12 cellular contexts compared by ENCODE assay signal in the genomic region with DNA sequence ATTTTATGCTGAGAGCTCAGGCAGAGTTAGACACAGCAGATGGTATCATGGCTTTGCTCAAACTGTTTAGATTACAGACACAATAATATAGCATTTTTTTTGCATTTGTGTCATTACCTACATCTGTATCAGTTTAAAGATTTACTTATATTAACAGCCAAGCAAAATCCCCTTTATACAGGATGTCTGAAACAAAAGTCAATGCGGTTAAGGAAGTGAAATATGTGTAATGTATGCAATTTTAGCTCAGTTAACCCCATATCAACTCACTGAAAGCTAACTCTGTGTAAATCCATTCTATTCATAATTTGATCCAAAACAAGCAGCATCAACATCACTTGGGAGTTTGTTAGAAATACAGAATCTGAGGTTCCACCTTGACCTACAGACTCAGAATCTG.
DNase-seq lines count a peak whose midpoint lies in the region; ATAC-seq and TF ChIP-seq lines count a peak whose summit lies in the region.
"Had no signal": no experiment of that assay in that cellular context is flagged by ENCODE, and none has a peak within 500 bp of the region (broad histone marks: within the 10 kb centered on the region; RNA-seq: fewer than 3 reads in every experiment).

No MANE protein-coding gene starts in this region.

- no peaks in the 10 kb centered on the region for H4K20me1 ChIP-seq in OCI-LY3 (ENCODE audit: insufficient read depth, low read length)

- H3K27ac ChIP-seq in OCI-LY3 (ENCODE audit: low read length) (no peak overlapping the region), ascending aorta (no peak overlapping the region)

- no peak overlapping the region for H3K27ac Mint-ChIP-seq in HFFc6
- H3K27ac Mint-ChIP-seq: effector memory CD8-positive, alpha-beta T cell had no signal

- H3K4me1 ChIP-seq in OCI-LY3 (ENCODE audit: low read length) (peaks cover 20% of the 10 kb centered on the region), ascending aorta (no peaks in the 10 kb centered on the region)

- H3K27me3 ChIP-seq in OCI-LY3 (ENCODE audit: low read depth, low read length): no peaks in the 10 kb centered on the region
- no peaks in the 10 kb centered on the region for H3K27me3 ChIP-seq in ascending aorta

- no peak overlapping the region for H3K9ac ChIP-seq in OCI-LY3 (ENCODE audit: low read length)

- H3K36me3 Mint-ChIP-seq in HFFc6 (ENCODE audit: low read depth): no peaks in the 10 kb centered on the region

- H3K9me3 ChIP-seq in OCI-LY3 (ENCODE audit: insufficient read depth, low read length) (no peaks in the 10 kb centered on the region), ascending aorta (no peaks in the 10 kb centered on the region)

- no peak for TF ChIP-seq CTCF in OCI-LY3 (IDR thresholded peaks at IDR 0.05; ENCODE audit: low read depth, low read length)
- no peak for TF ChIP-seq CTCF in ascending aorta (IDR thresholded peaks at IDR 0.05)
- no peak for TF ChIP-seq CTCF in HFFc6 (IDR thresholded peaks at IDR 0.05)

- ATAC-seq in GM18868 (IDR thresholded peaks at IDR 0.05; ENCODE audit: unreplicated experiment): peak; percentile 61
- peak; percentile 68 for ATAC-seq in GM21576 (IDR thresholded peaks at IDR 0.05; ENCODE audit: unreplicated experiment)
- peak; percentile 93 for ATAC-seq in HG03139 (IDR thresholded peaks at IDR 0.05; ENCODE audit: unreplicated experiment)
- no peak for ATAC-seq in HG03045 (IDR thresholded peaks at IDR 0.05; ENCODE audit: unreplicated experiment)
- ATAC-seq: effector memory CD8-positive, alpha-beta T cell; stimulated activated naive CD8-positive, alpha-beta T cell treated with anti-CD3 and anti-CD28 coated beads, Interleukin-15, Interleukin-2, amounts not matched to agents 100 U/mL and 50 U/mL, for 24 hours had no signal

- peaks cover 5% of the 10 kb centered on the region for H3K9me3 Mint-ChIP-seq in HFFc6
- H3K9me3 Mint-ChIP-seq: effector memory CD8-positive, alpha-beta T cell had no signal

- no peak overlapping the region for H3K4me3 Mint-ChIP-seq in HFFc6
- H3K4me3 Mint-ChIP-seq: effector memory CD8-positive, alpha-beta T cell had no signal

- H3K36me3 ChIP-seq in OCI-LY3 (replicated peaks; ENCODE audit: low read depth, low read length) (no peaks in the 10 kb centered on the region), ascending aorta (no peaks in the 10 kb centered on the region)

- peak overlapping the region; percentile 53 for H3K4me2 ChIP-seq in OCI-LY3 (ENCODE audit: low read length)

- H3K79me2 ChIP-seq in OCI-LY3 (ENCODE audit: low read length): no peaks in the 10 kb centered on the region

- DNase-seq in ascending aorta (ENCODE audit: low spot score in 2 of 2): no peak
- no peak for DNase-seq in activated CD4-positive, CD25-positive, alpha-beta regulatory T cell (lab: John Stamatoyannopoulos, UW)
- no peak for DNase-seq in HFFc6
- DNase-seq: activated naive CD4-positive, alpha-beta T cell treated with anti-CD3 and anti-CD28 coated beads, Interleukin-2, amount 50 U/mL, for 16 hours; effector memory CD8-positive, alpha-beta T cell; mesendoderm; stimulated activated naive CD8-positive, alpha-beta T cell treated with anti-CD3 and anti-CD28 coated beads, Interleukin-15, Interleukin-2, amounts not matched to agents 100 U/mL and 50 U/mL, for 24 hours had no signal

- H3K4me3 ChIP-seq in OCI-LY3 (ENCODE audit: low read length) (no peak overlapping the region), ascending aorta (no peak overlapping the region)

- intact Hi-C loops in ascending aorta (cut with DNase I): no loop called here

- H2AFZ ChIP-seq in OCI-LY3 (ENCODE audit: low read depth, low read length): no peak overlapping the region

- H3K4me1 Mint-ChIP-seq in HFFc6 (ENCODE audit: low read depth): no peaks in the 10 kb centered on the region

- H3K27me3 Mint-ChIP-seq in HFFc6 (ENCODE audit: insufficient read depth): no peaks in the 10 kb centered on the region; the same call in 1 of the 2 replicates
- H3K27me3 Mint-ChIP-seq: effector memory CD8-positive, alpha-beta T cell had no signal
